ENCODE assay signal across 11 cellular contexts in the genomic region with DNA sequence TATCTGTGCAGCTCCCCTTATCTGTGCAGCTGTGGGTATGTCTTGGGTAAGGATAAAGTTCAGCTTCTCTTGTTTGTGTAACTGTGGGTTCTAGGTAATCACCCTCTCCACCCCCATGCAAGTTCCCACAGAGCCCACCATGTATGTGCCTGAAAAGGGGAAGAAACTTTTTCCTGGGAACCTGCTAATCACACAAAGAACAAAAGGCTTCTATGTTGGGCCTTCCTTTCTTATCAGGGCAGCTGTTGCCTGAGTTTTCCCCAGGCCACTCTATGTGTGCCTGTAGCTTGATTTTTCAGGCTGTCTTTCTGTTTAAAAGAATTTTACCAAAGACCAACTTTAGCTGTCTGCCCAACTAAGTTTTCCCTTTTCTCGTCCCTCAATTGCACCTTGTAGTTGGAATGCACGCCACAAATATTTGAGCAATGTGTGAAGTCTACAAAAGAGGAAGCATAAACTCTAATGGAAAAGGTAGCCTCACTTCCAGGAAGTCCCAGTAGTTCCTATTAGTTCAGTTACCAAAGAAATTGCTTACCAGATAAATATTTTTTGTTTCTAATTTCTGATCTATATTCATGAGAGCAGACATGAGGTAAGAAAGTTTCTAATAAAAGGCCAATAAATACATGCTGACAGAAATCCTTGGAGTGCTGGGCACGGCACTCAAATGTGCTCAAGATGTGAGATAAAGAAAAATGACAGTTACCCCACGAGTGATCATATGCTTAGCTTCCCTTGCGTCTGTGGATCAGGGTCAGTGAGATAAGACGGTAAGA. TPM values are rescaled to one million over a fixed set of nuclear protein-coding genes. Genes with fewer than 3 reads are reported as not detected.
DNase-seq lines count a peak whose midpoint lies in the region; ATAC-seq and TF ChIP-seq lines count a peak whose summit lies in the region.
"Had no signal": no experiment of that assay in that cellular context is flagged by ENCODE, and none has a peak within 500 bp of the region (broad histone marks: within the 10 kb centered on the region; RNA-seq: fewer than 3 reads in every experiment).

No MANE protein-coding gene starts in this region.

- H2AFZ ChIP-seq in smooth muscle cell (ENCODE audit: low read depth), result peak overlapping the region; percentile 9

- no peaks in the 10 kb centered on the region for H3K36me3 ChIP-seq in SJSA1
- no peaks in the 10 kb centered on the region for H3K36me3 ChIP-seq in smooth muscle cell (ENCODE audit: low read depth)
- H3K36me3 ChIP-seq: gastroesophageal sphincter had no signal

- CTCF ChIA-PET in activated CD4-positive, alpha-beta T cell treated with anti-CD3 and anti-CD28 coated beads for 36 hours (lab: Charles Lee), result interaction anchor here (1.0 to 4.1 kb wide), 7 partner anchors 8 to 50 kb away, joined by 3 to 26 read pairs (median 4); a partner anchor contains a TSS

- no peak for ATAC-seq in activated CD4-positive, alpha-beta T cell treated with anti-CD3 and anti-CD28 coated beads for 36 hours
- ATAC-seq in HG03521 (IDR thresholded peaks at IDR 0.05; ENCODE audit: unreplicated experiment), result no peak
- ATAC-seq: gastroesophageal sphincter had no signal

- no peak overlapping the region for H3K4me3 Mint-ChIP-seq in activated CD4-positive, alpha-beta T cell treated with anti-CD3 and anti-CD28 coated beads for 36 hours

- peak overlapping the region; percentile 71 for H3K27ac ChIP-seq in SJSA1
- H3K27ac ChIP-seq in smooth muscle cell (ENCODE audit: low read depth), result peak overlapping the region; percentile 87
- H3K27ac ChIP-seq: gastroesophageal sphincter had no signal

- peak overlapping the region; percentile 67 for H3K9ac ChIP-seq in smooth muscle cell (ENCODE audit: low read depth)

- H3K4me1 ChIP-seq in SJSA1 (replicated peaks) (peaks cover 29% of the 10 kb centered on the region), smooth muscle cell (ENCODE audit: low read depth) (peaks cover 22% of the 10 kb centered on the region)

- H3K4me1 Mint-ChIP-seq in activated CD4-positive, alpha-beta T cell treated with anti-CD3 and anti-CD28 coated beads for 36 hours, result peaks cover 60% of the 10 kb centered on the region

- H3F3A ChIP-seq in smooth muscle cell (ENCODE audit: low read depth), result peaks cover 17% of the 10 kb centered on the region

- TF ChIP-seq POLR2A in erythroblast (IDR thresholded peaks at IDR 0.05; ENCODE audit: low read length), result no peak

- H3K9me3 Mint-ChIP-seq in activated CD4-positive, alpha-beta T cell treated with anti-CD3 and anti-CD28 coated beads for 36 hours (ENCODE audit: low read depth), result peaks cover 3% of the 10 kb centered on the region

- H3K27me3 Mint-ChIP-seq in activated CD4-positive, alpha-beta T cell treated with anti-CD3 and anti-CD28 coated beads for 36 hours, result no peaks in the 10 kb centered on the region

- peak overlapping the region; percentile 95 for H3K27ac Mint-ChIP-seq in activated CD4-positive, alpha-beta T cell treated with anti-CD3 and anti-CD28 coated beads for 36 hours

- H4K20me1 ChIP-seq in smooth muscle cell (ENCODE audit: low read depth), result no peaks in the 10 kb centered on the region

- intact Hi-C loops in activated CD4-positive, alpha-beta T cell treated with anti-CD3 and anti-CD28 coated beads for 36 hours (cut with DNase I, micrococcal nuclease), result loop anchor here in 1 of 2 experiments (10.0 kb wide), 1 partner anchor 389 kb away; a partner anchor contains a TSS

- 12% methylated on average over 6 of the region's 6 CpGs for whole genome bisulfite sequencing in smooth muscle cell (ENCODE audit: low lambda C conversion rate)

- no peaks in the 10 kb centered on the region for H3K79me2 ChIP-seq in smooth muscle cell (ENCODE audit: low read depth)

- peak overlapping the region; percentile 89 for H3K4me2 ChIP-seq in smooth muscle cell

- no peaks in the 10 kb centered on the region for H3K27me3 ChIP-seq in SJSA1 (replicated peaks)
- H3K27me3 ChIP-seq in smooth muscle cell (ENCODE audit: low read depth), result no peaks in the 10 kb centered on the region
- H3K27me3 ChIP-seq: gastroesophageal sphincter had no signal

- no peak overlapping the region for H3K4me3 ChIP-seq in SJSA1
- no peak overlapping the region for H3K4me3 ChIP-seq in smooth muscle cell
- H3K4me3 ChIP-seq: gastroesophageal sphincter had no signal

- H3K9me3 ChIP-seq in SJSA1 (replicated peaks), result no peaks in the 10 kb centered on the region
- H3K9me3 ChIP-seq in smooth muscle cell (replicated peaks; ENCODE audit: low read depth), result no peaks in the 10 kb centered on the region
- H3K9me3 ChIP-seq: gastroesophageal sphincter had no signal

- peaks cover 4% of the 10 kb centered on the region for H3K36me3 Mint-ChIP-seq in activated CD4-positive, alpha-beta T cell treated with anti-CD3 and anti-CD28 coated beads for 36 hours (ENCODE audit: low read depth)

- POLR2A ChIA-PET in activated CD4-positive, alpha-beta T cell treated with anti-CD3 and anti-CD28 coated beads for 36 hours (lab: Charles Lee), result interaction anchor here (0.6 to 1.8 kb wide), 3 partner anchors 10 to 173 kb away, joined by 3 to 14 read pairs (median 5); a partner anchor contains a TSS

- no peak for TF ChIP-seq CTCF in smooth muscle cell (IDR thresholded peaks at IDR 0.05; ENCODE audit: borderline replicate concordance, insufficient read depth, poor library complexity, severe bottlenecking)

- no peak for DNase-seq in activated CD4-positive, alpha-beta T cell treated with anti-CD3 and anti-CD28 coated beads for 36 hours
- no peak for DNase-seq in activated CD4-positive, alpha-beta T cell treated with anti-CD3 and anti-CD28 coated beads for 4 hours
- DNase-seq in SJSA1 (ENCODE audit: low read depth in 1 of 2, low spot score in 2 of 2), result peak in 1 of 2 experiments; percentile 49
- peak; percentile 69 to 83 for DNase-seq in erythroblast (lab: John Stamatoyannopoulos, UW)
- DNase-seq in smooth muscle cell (lab: John Stamatoyannopoulos, UW; ENCODE audit: unreplicated experiment), result no peak
- no peak for DNase-seq in NCI-H2227 (lab: John Stamatoyannopoulos, UW; ENCODE audit: unreplicated experiment)
- no peak for DNase-seq in activated T-cell treated with anti-CD3 and anti-CD28 coated beads for 4 hours
- DNase-seq: NCI-H2171, occipital lobe had no signal

RNA-seq across cellular contexts. Expression of a gene that starts 2.7 kb away (rescaled TPM):
- 10 to 100 TPM; 10.3 to 10.8 TPM for total RNA-seq in activated CD4-positive, alpha-beta T cell treated with anti-CD3 and anti-CD28 coated beads for 36 hours
- total RNA-seq in SJSA1 (2014; rRNA removed; shearing (Covaris generic)), result 22.3 and 25.8 TPM in 2 replicates
- total RNA-seq in smooth muscle cell, result 31.0 and 34.6 TPM in 2 replicates
- 11.6 and 18.6 TPM in 2 replicates for polyA plus RNA-seq in smooth muscle cell

RNA-seq across cellular contexts. Expression of a gene that starts 9.2 kb away (rescaled TPM):
- 10 to 100 TPM; 13.7 to 14.0 TPM for total RNA-seq in activated CD4-positive, alpha-beta T cell treated with anti-CD3 and anti-CD28 coated beads for 36 hours
- 1.9 and 2.2 TPM in 2 replicates for total RNA-seq in SJSA1 (2014; rRNA removed; shearing (Covaris generic))
- total RNA-seq in smooth muscle cell, result 0.04 TPM in 1 of 2 replicates, not detected in the other
- 0.09 TPM in 1 of 2 replicates, not detected in the other for polyA plus RNA-seq in smooth muscle cell

Comparison
In these comparisons a context has a peak if more than half of its experiments do, and no peak if none do; other contexts are left out.
1. DNase-seq: peak in erythroblast (2 of 2); none in activated CD4-positive, alpha-beta T cell treated with anti-CD3 and anti-CD28 coated beads for 36 hours (single experiment), activated CD4-positive, alpha-beta T cell treated with anti-CD3 and anti-CD28 coated beads for 4 hours (0 of 2), smooth muscle cell (single experiment), NCI-H2227 (single experiment) and activated T-cell treated with anti-CD3 and anti-CD28 coated beads for 4 hours (single experiment).